ENCODE assay signal across 12 cellular contexts in the genomic region with DNA sequence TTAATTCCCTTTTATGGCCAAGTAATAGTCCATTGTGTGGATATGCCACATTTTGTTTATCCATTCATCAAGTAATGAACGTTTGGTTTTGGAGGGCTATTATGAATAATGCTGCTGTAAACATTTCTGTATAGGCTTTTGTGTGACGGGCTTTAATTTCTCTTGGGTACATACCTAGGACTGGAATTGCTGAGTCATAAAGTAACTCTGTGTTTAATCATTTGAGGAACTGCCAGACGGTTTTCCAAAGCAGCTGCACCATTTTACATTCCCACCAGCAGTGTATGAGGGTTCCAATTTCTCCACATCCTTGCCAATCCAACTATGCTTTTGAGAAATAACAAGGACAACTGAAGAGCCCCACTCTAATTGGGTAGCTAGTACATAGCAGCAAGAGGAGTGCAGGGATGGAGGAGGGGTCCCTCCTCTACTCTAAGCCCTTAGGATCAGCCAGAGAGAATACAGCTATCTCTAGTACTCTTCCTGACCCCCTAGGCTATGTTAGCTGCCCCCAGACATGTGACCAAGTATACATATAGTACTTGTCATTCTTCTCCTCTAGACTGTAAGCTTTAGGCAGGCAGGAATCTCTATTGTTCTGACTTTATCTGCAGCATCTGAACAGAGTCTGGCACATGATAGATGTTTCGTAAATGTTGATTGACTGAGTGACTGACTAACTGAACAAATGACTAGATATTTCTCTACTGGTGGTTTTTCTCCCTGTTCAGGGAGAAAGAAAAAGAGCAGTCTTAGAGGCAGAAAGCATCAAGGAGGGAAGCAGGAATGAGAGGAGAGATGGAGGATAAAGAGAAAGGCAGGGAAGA. TPM values are rescaled to one million over a fixed set of nuclear protein-coding genes. Genes with fewer than 3 reads are reported as not detected.
DNase-seq lines count a peak whose midpoint lies in the region; TF ChIP-seq lines count a peak whose summit lies in the region.
"Had no signal": no experiment of that assay in that cellular context is flagged by ENCODE, and none has a peak within 500 bp of the region (broad histone marks: within the 10 kb centered on the region; RNA-seq: fewer than 3 reads in every experiment).

No MANE protein-coding gene starts in this region.

- H3K4me3 ChIP-seq in colonic mucosa (no peak overlapping the region), sigmoid colon (no peak overlapping the region), uterus (no peak overlapping the region)

- H3K9me3 ChIP-seq in colonic mucosa (no peaks in the 10 kb centered on the region), sigmoid colon (no peaks in the 10 kb centered on the region), uterus (no peaks in the 10 kb centered on the region)

- H3K4me1 ChIP-seq in colonic mucosa (peaks cover 25% of the 10 kb centered on the region), sigmoid colon (peaks cover 0 to 57% (median 40%) of the 10 kb centered on the region in 4 donors), uterus (peaks cover 0 to 8% of the 10 kb centered on the region in 2 donors)

- intact Hi-C loops in colonic mucosa (cut with DNase I) (no loop called here), sigmoid colon (cut with DNase I) (no loop called here), uterus (cut with DNase I; ENCODE audit: low total_unique reads) (no loop called here)

- no peak overlapping the region for H3K9ac ChIP-seq in colonic mucosa (ENCODE audit: low read depth in 2 of 2, low read length in 2 of 2)

- TF ChIP-seq POLR2A in sigmoid colon (IDR thresholded peaks at IDR 0.05) (no peak), uterus (IDR thresholded peaks at IDR 0.05) (no peak)

- H3K27me3 ChIP-seq in colonic mucosa (no peaks in the 10 kb centered on the region), sigmoid colon (no peaks in the 10 kb centered on the region), uterus (no peaks in the 10 kb centered on the region)

- H3K27ac ChIP-seq in colonic mucosa (peak overlapping the region; percentile 39), sigmoid colon (peak overlapping the region; percentile 17 to 89 (median 82)), uterus (no peak overlapping the region)

- peak; percentile 36 for DNase-seq in NCI-H1436 (lab: John Stamatoyannopoulos, UW)
- no peak for DNase-seq in NCI-H1436 treated with DMSO at 0.1 percent for 48 hours (lab: John Stamatoyannopoulos, UW)
- DNase-seq in NCI-H69 (lab: John Stamatoyannopoulos, UW), result peak; percentile 44
- DNase-seq in colonic mucosa, result no peak
- no peak for DNase-seq in sigmoid colon
- no peak for DNase-seq in activated CD4-positive, alpha-beta T cell treated with anti-CD3 and anti-CD28 coated beads for 48 hours
- DNase-seq in GM10266 (ENCODE audit: extremely low spot score), result no peak
- DNase-seq in uterus, result no peak
- DNase-seq: activated B cell treated with CpG ODN at 0.5 μM for 24 hours; immature natural killer cell; NCI-H1092; stimulated activated CD4-positive, alpha-beta T cell treated with anti-CD3 and anti-CD28 coated beads, Interleukin-12 subunit alpha, Interleukin-12 subunit beta, amount 100 ng/mL, for 4 hours had no signal

- WGBS in sigmoid colon, 2 donors, result 25 to 38% methylated on average over 4 of the region's 4 CpGs

- TF ChIP-seq EP300 in sigmoid colon (IDR thresholded peaks at IDR 0.05), result peak in 1 of 4 donors; percentile 23

- TF ChIP-seq CTCF in colonic mucosa (IDR thresholded peaks at IDR 0.05), result no peak
- TF ChIP-seq CTCF in sigmoid colon (IDR thresholded peaks at IDR 0.05), result no peak
- TF ChIP-seq CTCF in GM10266 (IDR thresholded peaks at IDR 0.05; ENCODE audit: control insufficient read depth, insufficient read depth, low read depth, missing control alignments), result no peak
- no peak for TF ChIP-seq CTCF in uterus (IDR thresholded peaks at IDR 0.05)

- H3K36me3 ChIP-seq in colonic mucosa (no peaks in the 10 kb centered on the region), sigmoid colon (no peaks in the 10 kb centered on the region), uterus (no peaks in the 10 kb centered on the region)

RNA-seq across cellular contexts. Expression of a gene that starts 22.1 kb away (rescaled TPM):
- total RNA-seq in colonic mucosa, result 100 to 1,000 TPM; 105 to 128 TPM
- 100 to 1,000 TPM; 194 to 272 (median 228) TPM for total RNA-seq in sigmoid colon
- 100 to 1,000 TPM in 1 of 3 donors, 10 to 100 TPM in 2; 60.8 to 114 (median 66.1) TPM for polyA plus RNA-seq in sigmoid colon
- total RNA-seq in uterus, result 100 to 1,000 TPM; 270 to 549 (median 314) TPM

Comparison
In these comparisons a context has a peak if more than half of its experiments do, and no peak if none do; other contexts are left out.
1. DNase-seq: peak in NCI-H1436 (single experiment) and NCI-H69 (single experiment); none in NCI-H1436 treated with DMSO at 0.1 percent for 48 hours (single experiment), colonic mucosa (single experiment), sigmoid colon (single experiment), activated CD4-positive, alpha-beta T cell treated with anti-CD3 and anti-CD28 coated beads for 48 hours (single experiment), GM10266 (single experiment) and uterus (0 of 2).
2. H3K27ac ChIP-seq: peak in colonic mucosa (single experiment) and sigmoid colon (4 of 4); none in uterus (0 of 2).